Comparison of ENCODE assay signal across 22 cellular contexts in genomic region chr3:31254483-31254882, GRCh38.
DNase-seq lines count a peak whose midpoint lies in the region; ATAC-seq and TF ChIP-seq lines count a peak whose summit lies in the region.
"Had no signal": no experiment of that assay in that cellular context is flagged by ENCODE, and none has a peak within 500 bp of the region (broad histone marks: within the 10 kb centered on the region; RNA-seq: fewer than 3 reads in every experiment).

No MANE protein-coding gene starts in this region.

- peak overlapping the region; percentile 46 for H3K27ac Mint-ChIP-seq in MCF 10A (ENCODE audit: low read depth, unreplicated experiment)
- H3K27ac Mint-ChIP-seq in activated CD4-positive, alpha-beta memory T cell treated with anti-CD3 and anti-CD28 coated beads for 36 hours = peak overlapping the region; percentile 96
- H3K27ac Mint-ChIP-seq in stimulated activated effector memory CD8-positive, alpha-beta T cell treated with anti-CD3 and anti-CD28 coated beads, Interleukin-12 subunit alpha, Interleukin-12 subunit beta, amount 100 ng/mL, for 72 hours = peak overlapping the region; percentile 74
- no peak overlapping the region for H3K27ac Mint-ChIP-seq in stimulated activated naive B cell treated with anti-CD40 and anti-IgM and Interleukin-4, amounts not matched to agents 10 μg/mL and 1 μg/mL and 100 μg/mL, for 72 hours

- CTCF ChIA-PET in MCF 10A (lab: Yijun Ruan, JAX) (interaction anchor here (0.7 to 0.8 kb wide), 2 partner anchors 11 to 351 kb away, joined by 3 read pairs; no protein-coding TSS in a partner anchor), mammary epithelial cell (lab: Charles Lee; ENCODE audit: low non-redundant PET) (no interaction called here)
- CTCF ChIA-PET in activated CD4-positive, alpha-beta memory T cell treated with anti-CD3 and anti-CD28 coated beads for 36 hours (lab: Charles Lee) = interaction anchor here (0.7 to 1.2 kb wide), 2 partner anchors 13 to 290 kb away, joined by 3 to 4 read pairs; no protein-coding TSS in a partner anchor

- no TSS peak for BruUV-seq in MCF 10A (replicated peaks; lab: Mats Ljungman, UMichigan)
- BruUV-seq in mammary epithelial cell (replicated peaks; lab: Mats Ljungman, UMichigan) = no TSS peak

- DNase-seq in NCI-H1105 treated with DMSO at 0.1 percent for 48 hours (lab: John Stamatoyannopoulos, UW) = peak; percentile 8
- no peak for DNase-seq in NCI-H1105 (lab: John Stamatoyannopoulos, UW)
- no peak for DNase-seq in MCF 10A (ENCODE audit: unreplicated experiment)
- no peak for DNase-seq in mammary epithelial cell
- DNase-seq in activated CD4-positive, alpha-beta memory T cell treated with anti-CD3 and anti-CD28 coated beads for 36 hours = no peak
- no peak for DNase-seq in stimulated activated effector memory CD8-positive, alpha-beta T cell treated with anti-CD3 and anti-CD28 coated beads, Interleukin-12 subunit alpha, Interleukin-12 subunit beta, amount 100 ng/mL, for 72 hours (ENCODE audit: low spot score in 2 of 2)
- no peak for DNase-seq in stimulated activated naive B cell treated with anti-CD40 and anti-IgM and Interleukin-4, amounts not matched to agents 10 μg/mL and 1 μg/mL and 100 μg/mL, for 72 hours
- DNase-seq: 8988T; activated CD4-positive, alpha-beta T cell treated with anti-CD3 and anti-CD28 coated beads, Interleukin-2, amount 50 U/mL, for 1 hour; activated naive CD4-positive, alpha-beta T cell treated with Interleukin-2 at 50 U/mL for 16 hours; amygdala; CD4-positive, alpha-beta memory T cell; Kasumi-1; left lung; NCI-H187; NCI-H446; PC-9 had no signal

- 90% methylated on average over 3 of the region's 3 CpGs for WGBS in mammary epithelial cell (ENCODE audit: low coverage, missing lambda C conversion rate)

- in situ Hi-C loops in mammary epithelial cell (cut with MboI; ENCODE audit: low sequenced_read_pairs in 2 of 2) = no loop called here

- H3K4me3 Mint-ChIP-seq in MCF 10A (ENCODE audit: unreplicated experiment) = no peak overlapping the region
- H3K4me3 Mint-ChIP-seq in activated CD4-positive, alpha-beta memory T cell treated with anti-CD3 and anti-CD28 coated beads for 36 hours = no peak overlapping the region
- H3K4me3 Mint-ChIP-seq in stimulated activated effector memory CD8-positive, alpha-beta T cell treated with anti-CD3 and anti-CD28 coated beads, Interleukin-12 subunit alpha, Interleukin-12 subunit beta, amount 100 ng/mL, for 72 hours = no peak overlapping the region
- H3K4me3 Mint-ChIP-seq in stimulated activated naive B cell treated with anti-CD40 and anti-IgM and Interleukin-4, amounts not matched to agents 10 μg/mL and 1 μg/mL and 100 μg/mL, for 72 hours = no peak overlapping the region
- H3K4me3 Mint-ChIP-seq: CD4-positive, alpha-beta memory T cell had no signal

- TF ChIP-seq CTCF in MCF 10A (IDR thresholded peaks at IDR 0.05; ENCODE audit: unreplicated experiment) (no peak), mammary epithelial cell (conservative IDR thresholded peaks at IDR 0.05 in 1 of 2, IDR thresholded peaks at IDR 0.05 in 1 of 2; ENCODE audit: extremely low read depth in 1 of 2, insufficient read depth in 1 of 2, low read depth in 1 of 2, low read length in 2 of 2) (no peak)

- H3K27ac ChIP-seq in mammary epithelial cell (ENCODE audit: insufficient read depth, low read depth, low read length) = no peak overlapping the region
- H3K27ac ChIP-seq: breast epithelium, left lung, PC-9, tibial nerve had no signal

- H3K36me3 Mint-ChIP-seq in MCF 10A (ENCODE audit: insufficient read depth, unreplicated experiment) = no peaks in the 10 kb centered on the region
- H3K36me3 Mint-ChIP-seq in activated CD4-positive, alpha-beta memory T cell treated with anti-CD3 and anti-CD28 coated beads for 36 hours = peaks cover 5% of the 10 kb centered on the region
- H3K36me3 Mint-ChIP-seq in stimulated activated effector memory CD8-positive, alpha-beta T cell treated with anti-CD3 and anti-CD28 coated beads, Interleukin-12 subunit alpha, Interleukin-12 subunit beta, amount 100 ng/mL, for 72 hours = peaks cover 8% of the 10 kb centered on the region
- H3K36me3 Mint-ChIP-seq in stimulated activated naive B cell treated with anti-CD40 and anti-IgM and Interleukin-4, amounts not matched to agents 10 μg/mL and 1 μg/mL and 100 μg/mL, for 72 hours = peaks cover 0 to 3% of the 10 kb centered on the region in 2 donors
- H3K36me3 Mint-ChIP-seq: CD4-positive, alpha-beta memory T cell had no signal

- H3K79me2 ChIP-seq in mammary epithelial cell (ENCODE audit: insufficient read depth, low read length) = no peaks in the 10 kb centered on the region

- no peaks in the 10 kb centered on the region for H3K27me3 ChIP-seq in mammary epithelial cell (ENCODE audit: insufficient read depth, low read length)
- H3K27me3 ChIP-seq: breast epithelium, left lung, tibial nerve had no signal

- intact Hi-C loops in MCF 10A (cut with micrococcal nuclease) (loop anchor here (10.0 kb wide), 1 partner anchor 280 kb away; the partner anchor contains the start of gene STT3B), mammary epithelial cell (cut with micrococcal nuclease) (no loop called here)
- intact Hi-C loops in activated CD4-positive, alpha-beta memory T cell treated with anti-CD3 and anti-CD28 coated beads for 36 hours (cut with micrococcal nuclease) = loop anchor here (5.0 kb wide), 4 partner anchors 33 to 907 kb away; no protein-coding TSS in a partner anchor

- no peaks in the 10 kb centered on the region for H4K20me1 ChIP-seq in mammary epithelial cell (ENCODE audit: insufficient read depth, low read length)

- H3K9me3 ChIP-seq in mammary epithelial cell (replicated peaks; ENCODE audit: insufficient read depth, low read length) = no peaks in the 10 kb centered on the region
- H3K9me3 ChIP-seq: breast epithelium, left lung, tibial nerve had no signal

- peaks cover 7% of the 10 kb centered on the region for H3K4me1 ChIP-seq in mammary epithelial cell (ENCODE audit: insufficient read depth, low read length)
- H3K4me1 ChIP-seq: breast epithelium, tibial nerve had no signal

- no peaks in the 10 kb centered on the region for H3K27me3 Mint-ChIP-seq in MCF 10A (ENCODE audit: insufficient read depth, unreplicated experiment)
- no peaks in the 10 kb centered on the region for H3K27me3 Mint-ChIP-seq in activated CD4-positive, alpha-beta memory T cell treated with anti-CD3 and anti-CD28 coated beads for 36 hours
- H3K27me3 Mint-ChIP-seq in stimulated activated naive B cell treated with anti-CD40 and anti-IgM and Interleukin-4, amounts not matched to agents 10 μg/mL and 1 μg/mL and 100 μg/mL, for 72 hours = peaks cover 0 to 4% of the 10 kb centered on the region in 2 donors
- H3K27me3 Mint-ChIP-seq: CD4-positive, alpha-beta memory T cell had no signal

- no peak overlapping the region for H2AFZ ChIP-seq in mammary epithelial cell (ENCODE audit: low read depth, low read length)
- H2AFZ ChIP-seq: PC-9 had no signal

- H3K4me3 ChIP-seq in mammary epithelial cell (replicated peaks in 1 of 3; ENCODE audit: insufficient read depth in 1 of 3, low read depth in 2 of 3, low read length in 3 of 3) = no peak overlapping the region
- H3K4me3 ChIP-seq: breast epithelium, left lung, PC-9, tibial nerve had no signal

- peaks cover 6% of the 10 kb centered on the region for H3K4me1 Mint-ChIP-seq in MCF 10A (ENCODE audit: insufficient read depth, unreplicated experiment)
- H3K4me1 Mint-ChIP-seq in activated CD4-positive, alpha-beta memory T cell treated with anti-CD3 and anti-CD28 coated beads for 36 hours (ENCODE audit: low read depth) = peaks cover 55% of the 10 kb centered on the region
- peaks cover 47% of the 10 kb centered on the region for H3K4me1 Mint-ChIP-seq in stimulated activated effector memory CD8-positive, alpha-beta T cell treated with anti-CD3 and anti-CD28 coated beads, Interleukin-12 subunit alpha, Interleukin-12 subunit beta, amount 100 ng/mL, for 72 hours
- H3K4me1 Mint-ChIP-seq in stimulated activated naive B cell treated with anti-CD40 and anti-IgM and Interleukin-4, amounts not matched to agents 10 μg/mL and 1 μg/mL and 100 μg/mL, for 72 hours = peaks cover 7 to 9% of the 10 kb centered on the region in 2 donors

- H3K9me3 Mint-ChIP-seq in MCF 10A (ENCODE audit: unreplicated experiment) = peaks cover 7% of the 10 kb centered on the region
- H3K9me3 Mint-ChIP-seq in activated CD4-positive, alpha-beta memory T cell treated with anti-CD3 and anti-CD28 coated beads for 36 hours = peaks cover 4% of the 10 kb centered on the region
- no peaks in the 10 kb centered on the region for H3K9me3 Mint-ChIP-seq in stimulated activated effector memory CD8-positive, alpha-beta T cell treated with anti-CD3 and anti-CD28 coated beads, Interleukin-12 subunit alpha, Interleukin-12 subunit beta, amount 100 ng/mL, for 72 hours
- H3K9me3 Mint-ChIP-seq in stimulated activated naive B cell treated with anti-CD40 and anti-IgM and Interleukin-4, amounts not matched to agents 10 μg/mL and 1 μg/mL and 100 μg/mL, for 72 hours = peaks cover 0 to 1% of the 10 kb centered on the region in 2 donors

- ATAC-seq in stimulated activated effector memory CD8-positive, alpha-beta T cell treated with anti-CD3 and anti-CD28 coated beads, Interleukin-12 subunit alpha, Interleukin-12 subunit beta, amount 100 ng/mL, for 72 hours = no peak
- ATAC-seq in stimulated activated naive B cell treated with anti-CD40 and anti-IgM and Interleukin-4, amounts not matched to agents 10 μg/mL and 1 μg/mL and 100 μg/mL, for 72 hours (replicated peaks) = no peak
- ATAC-seq in HG03565 (IDR thresholded peaks at IDR 0.05; ENCODE audit: unreplicated experiment) = no peak
- ATAC-seq: Right ventricle myocardium inferior, SK-N-SH treated with all-trans-retinoic acid at 6 μM for 48 hours had no signal

- H3K36me3 ChIP-seq in mammary epithelial cell (ENCODE audit: insufficient read depth, low read length) = no peaks in the 10 kb centered on the region
- H3K36me3 ChIP-seq: breast epithelium, left lung, tibial nerve had no signal

- H3K4me2 ChIP-seq in mammary epithelial cell (ENCODE audit: insufficient read depth, low read depth, low read length) = no peak overlapping the region
- H3K4me2 ChIP-seq: PC-9 had no signal

- POLR2A ChIA-PET in MCF 10A (lab: Yijun Ruan, JAX) = interaction anchor here (0.6 to 1.2 kb wide), 2 partner anchors 49 to 58 kb away, joined by 4 to 5 read pairs; no protein-coding TSS in a partner anchor
- POLR2A ChIA-PET in activated CD4-positive, alpha-beta memory T cell treated with anti-CD3 and anti-CD28 coated beads for 36 hours (lab: Charles Lee) = interaction anchor here (0.6 to 4.0 kb wide), 4 partner anchors 12 to 601 kb away, joined by 3 to 25 read pairs (median 4); partner anchors contain the start of gene STT3B

- dilution Hi-C loops in mammary epithelial cell (cut with HindIII; ENCODE audit: low sequenced_read_pairs) = no loop called here

- no peak overlapping the region for H3K9ac ChIP-seq in mammary epithelial cell (ENCODE audit: insufficient read depth, low read length)
